In genomic region chr4:101136373-101137370, GRCh38 we compare ENCODE assay signal across 1 cellular context.
TF ChIP-seq lines count a peak whose summit lies in the region.

No MANE protein-coding gene starts in this region.

TF ChIP-seq in GM12878, 131 proteins besides CTCF, POLR2A, EP300 and RAD21 (continued from another document):
- no peak for TF ChIP-seq PRDM15 (CRISPR knock-in tag; IDR thresholded peaks at IDR 0.05)
TF ChIP-seq in GM12878: peak in this region for 0.
